Comparison of ENCODE assay signal across 8 cellular contexts in genomic region chr16:24538756-24539294, GRCh38. TPM values are rescaled to one million over a fixed set of nuclear protein-coding genes. Genes with fewer than 3 reads are reported as not detected.
A peak's percentile ranks its signal among the peaks of the same experiment; 100 is the strongest.
DNase-seq lines count a peak whose midpoint lies in the region; ATAC-seq and TF ChIP-seq lines count a peak whose summit lies in the region.

No MANE protein-coding gene starts in this region.

- peaks cover 38% of the 10 kb centered on the region for H3K4me1 ChIP-seq in OCI-LY7 (ENCODE audit: insufficient read depth, low read length, poor library complexity, severe bottlenecking)
- no peaks in the 10 kb centered on the region for H3K4me1 ChIP-seq in aorta (ENCODE audit: control insufficient read depth in 1 of 2, insufficient read depth in 2 of 2, low read length in 2 of 2)

- peak overlapping the region; percentile 99 for H3K4me3 ChIP-seq in OCI-LY7 (ENCODE audit: low read depth, low read length, poor library complexity, severe bottlenecking)
- H3K4me3 ChIP-seq in aorta (ENCODE audit: low read length in 2 of 2): peak overlapping the region; percentile 43 to 51

- intact Hi-C loops in OCI-LY7 (cut with micrococcal nuclease; ENCODE audit: unreplicated experiment) (loop anchor here (1.0 kb wide), 1 partner anchor 191 kb away; no protein-coding TSS in a partner anchor), aorta (cut with DNase I) (no loop called here)

- peaks cover 38% of the 10 kb centered on the region for H4K20me1 ChIP-seq in OCI-LY7 (ENCODE audit: insufficient read depth, low read length)

- H3K27me3 ChIP-seq in aorta (ENCODE audit: control insufficient read depth in 1 of 2, insufficient read depth in 2 of 2, low read length in 1 of 2): no peaks in the 10 kb centered on the region

- H3K4me2 ChIP-seq in OCI-LY7 (ENCODE audit: low read length): peak overlapping the region; percentile 88

- TF ChIP-seq CTCF in OCI-LY7 (conservative IDR thresholded peaks at IDR 0.05; ENCODE audit: low read length): no peak

- H2AFZ ChIP-seq in OCI-LY7 (ENCODE audit: low read length): peak overlapping the region; percentile 95

- BruUV-seq in OCI-LY7 (replicated peaks; lab: Mats Ljungman, UMichigan): no TSS peak

- peaks cover 39% of the 10 kb centered on the region for H3K36me3 ChIP-seq in OCI-LY7 (ENCODE audit: insufficient read depth, low read length)
- H3K36me3 ChIP-seq in aorta (ENCODE audit: control insufficient read depth in 1 of 2, insufficient read depth in 2 of 2, low read length in 1 of 2): no peaks in the 10 kb centered on the region

- no peaks in the 10 kb centered on the region for H3K9me3 ChIP-seq in OCI-LY7 (ENCODE audit: low read length)
- H3K9me3 ChIP-seq in aorta (ENCODE audit: control insufficient read depth, low read length): no peaks in the 10 kb centered on the region

- peaks cover 43% of the 10 kb centered on the region for H3K79me2 ChIP-seq in OCI-LY7 (ENCODE audit: insufficient read depth, low read depth, low read length)

- ATAC-seq in HG02571 (IDR thresholded peaks at IDR 0.05; ENCODE audit: unreplicated experiment): peak; percentile 27
- peak; percentile 35 for ATAC-seq in aorta (ENCODE audit: low FRiP score)

- 11 to 12% methylated on average over 11 of the region's 11 CpGs for WGBS in aorta, 2 donors

- CTCF ChIA-PET in OCI-LY7 (lab: Charles Lee; ENCODE audit: unreplicated experiment): interaction anchor here (0.7 to 1.6 kb wide), 2 partner anchors 10 to 468 kb away, joined by 3 to 4 read pairs; no protein-coding TSS in a partner anchor

- H3K9me2 ChIP-seq in OCI-LY7 (ENCODE audit: insufficient read depth, low read length): no peaks in the 10 kb centered on the region

- POLR2A ChIA-PET in OCI-LY7 (lab: Charles Lee): interaction anchor here (0.5 to 0.9 kb wide), 2 partner anchors 124 to 253 kb away, joined by 3 read pairs; no protein-coding TSS in a partner anchor

- H3K27ac ChIP-seq in OCI-LY7 (ENCODE audit: low read depth, low read length, poor library complexity, severe bottlenecking): peak overlapping the region; percentile 9
- H3K27ac ChIP-seq in aorta (ENCODE audit: low read depth in 1 of 2, low read length in 2 of 2): peak overlapping the region in 1 of 2 donors; percentile 33

- DNase-seq in DMS53 treated with DMSO at 0.1 percent for 48 hours (lab: John Stamatoyannopoulos, UW; ENCODE audit: unreplicated experiment) (peak; percentile 90), OCI-LY7 (ENCODE audit: low spot score) (no peak), dedifferentiated amniotic fluid mesenchymal stem cell (ENCODE audit: extremely low spot score) (peak; percentile 77), middle frontal gyrus (ENCODE audit: extremely low spot score, low spot score) (peak; percentile 31), aorta (no peak), cerebellum (ENCODE audit: low spot score) (no peak), KG1 (lab: John Stamatoyannopoulos, UW) (no peak)

RNA-seq across cellular contexts. Expression of gene RBBP6, which starts 0.5 kb away (rescaled TPM):
- total RNA-seq in OCI-LY7 (2014; rRNA removed; shearing (Covaris generic)): 32.6 and 41.2 TPM in 2 replicates
- 83.0 and 95.0 TPM in 2 replicates for total RNA-seq in OCI-LY7 (2022)
- total RNA-seq in aorta: 10 to 100 TPM; 62.9 to 65.8 TPM
- polyA plus RNA-seq in aorta: 10 to 100 TPM; 11.9 to 45.2 TPM
- 90.0 TPM for total RNA-seq in cerebellum

Comparison
In these comparisons a context has a peak if more than half of its experiments do, and no peak if none do; other contexts are left out.
1. DNase-seq: peak in DMS53 treated with DMSO at 0.1 percent for 48 hours (single experiment), dedifferentiated amniotic fluid mesenchymal stem cell (single experiment) and middle frontal gyrus (single experiment); none in OCI-LY7 (single experiment), aorta (0 of 2), cerebellum (single experiment) and KG1 (single experiment).